ENCODE assay signal across 34 cellular contexts in the genomic region with DNA sequence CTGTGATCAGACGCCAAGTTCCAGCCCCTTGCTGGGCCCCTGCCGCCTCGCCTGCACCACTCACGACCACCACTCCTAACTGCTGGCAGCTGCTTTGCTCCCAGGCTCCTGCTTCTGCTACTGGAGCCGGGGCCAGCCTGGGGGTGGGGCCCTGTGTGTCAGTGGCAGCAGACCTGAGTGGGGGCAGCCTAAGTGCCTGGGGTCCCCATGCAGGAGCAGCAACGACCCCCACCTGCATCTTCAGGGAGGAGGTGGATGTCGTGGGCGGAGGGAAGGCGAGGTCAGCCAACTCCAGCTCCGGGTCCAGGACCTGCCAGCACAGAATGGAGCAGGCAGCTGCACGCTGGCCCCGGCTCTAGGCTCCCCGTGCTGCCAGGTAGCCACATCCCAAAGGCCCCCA. TPM values are rescaled to one million over a fixed set of nuclear protein-coding genes. Genes with fewer than 3 reads are reported as not detected.
"Had no signal": no experiment of that assay in that cellular context is flagged by ENCODE, and none has a peak within 500 bp of the region (broad histone marks: within the 10 kb centered on the region; RNA-seq: fewer than 3 reads in every experiment).

No MANE protein-coding gene starts in this region.

- H2AFZ ChIP-seq: parathyroid adenoma had no signal

- H3K4me3 Mint-ChIP-seq: naive B cell; natural killer cell treated with Interleukin-12 subunit alpha and Interleukin-12 subunit beta and Interleukin-15 and Interleukin-18, amount 100 ng/mL, for 72 hours; nephron progenitor cell; neural crest cell; stimulated activated memory B cell treated with anti-CD40 and anti-IgM and Interleukin-4, amounts not matched to agents 10 μg/mL and 1 μg/mL and 100 μg/mL, for 72 hours; stimulated activated naive CD8-positive, alpha-beta T cell treated with anti-CD3 and anti-CD28 coated beads, Interleukin-15, Interleukin-2, amounts not matched to agents 100 ng/mL and 50 ng/mL, for 24 hours had no signal

- H3K4me2 ChIP-seq: smooth muscle cell had no signal

- H3K27ac Mint-ChIP-seq: natural killer cell treated with Interleukin-12 subunit alpha and Interleukin-12 subunit beta and Interleukin-15 and Interleukin-18, amount 100 ng/mL, for 72 hours; nephron progenitor cell; progenitor cell of endocrine pancreas; stimulated activated memory B cell treated with anti-CD40 and anti-IgM and Interleukin-4, amounts not matched to agents 10 μg/mL and 1 μg/mL and 100 μg/mL, for 72 hours had no signal

- H3K9ac ChIP-seq: parathyroid adenoma had no signal

- H3K4me3 ChIP-seq: ovary, psoas muscle, skin epidermis, smooth muscle cell, spleen, stomach, thoracic aorta, thyroid gland, tibial nerve, upper lobe of left lung, vagina had no signal

- H3K4me1 Mint-ChIP-seq: neural crest cell had no signal

- ATAC-seq: naive thymus-derived CD8-positive, alpha-beta T cell; natural killer cell treated with Interleukin-12 subunit alpha and Interleukin-12 subunit beta and Interleukin-15 and Interleukin-18, amount 100 ng/mL, for 72 hours; psoas muscle; right cardiac atrium; sciatic nerve; stimulated activated memory B cell treated with anti-CD40 and anti-IgM and Interleukin-4, amounts not matched to agents 10 μg/mL and 1 μg/mL and 100 μg/mL, for 72 hours had no signal

- H3K27ac ChIP-seq: ovary, parathyroid adenoma, psoas muscle, skin epidermis, spleen, stomach, thoracic aorta, thyroid gland, tibial nerve, upper lobe of left lung, vagina had no signal

- H3K9me3 Mint-ChIP-seq: naive B cell; naive thymus-derived CD8-positive, alpha-beta T cell; natural killer cell treated with Interleukin-12 subunit alpha and Interleukin-12 subunit beta and Interleukin-15 and Interleukin-18, amount 100 ng/mL, for 72 hours; nephron progenitor cell; neural crest cell; stimulated activated memory B cell treated with anti-CD40 and anti-IgM and Interleukin-4, amounts not matched to agents 10 μg/mL and 1 μg/mL and 100 μg/mL, for 72 hours; stimulated activated naive CD8-positive, alpha-beta T cell treated with anti-CD3 and anti-CD28 coated beads, Interleukin-15, Interleukin-2, amounts not matched to agents 100 ng/mL and 50 ng/mL, for 24 hours had no signal

- H3K27me3 Mint-ChIP-seq: naive B cell; naive thymus-derived CD8-positive, alpha-beta T cell; natural killer cell treated with Interleukin-12 subunit alpha and Interleukin-12 subunit beta and Interleukin-15 and Interleukin-18, amount 100 ng/mL, for 72 hours; progenitor cell of endocrine pancreas; stimulated activated memory B cell treated with anti-CD40 and anti-IgM and Interleukin-4, amounts not matched to agents 10 μg/mL and 1 μg/mL and 100 μg/mL, for 72 hours; stimulated activated naive CD8-positive, alpha-beta T cell treated with anti-CD3 and anti-CD28 coated beads, Interleukin-15, Interleukin-2, amounts not matched to agents 100 ng/mL and 50 ng/mL, for 24 hours had no signal

- H3K27me3 ChIP-seq: ovary, spleen, stomach, thyroid gland, tibial nerve, upper lobe of left lung, vagina had no signal

- DNase-seq: naive B cell; naive thymus-derived CD8-positive, alpha-beta T cell; nephron progenitor cell; occipital lobe; ovary; posterior cingulate gyrus; psoas muscle; right cardiac atrium; spleen; stimulated activated CD4-positive, alpha-beta T cell treated with anti-CD3 and anti-CD28 coated beads, Interleukin-15, amount 100 ng/mL, for 24 hours; stimulated activated CD4-positive, alpha-beta T cell treated with anti-CD3 and anti-CD28 coated beads, Interleukin-2, amount 100 ng/mL, for 24 hours; stimulated activated CD4-positive, alpha-beta T cell treated with anti-CD3 and anti-CD28 coated beads, Interleukin-2, amount 100 ng/mL, for 48 hours; stimulated activated CD4-positive, alpha-beta T cell treated with anti-CD3 and anti-CD28 coated beads, Interleukin-4, amount 100 ng/mL, for 24 hours; stimulated activated naive CD4-positive, alpha-beta T cell treated with Interleukin-2 at 50 U/mL for 16 hours; stomach; thyroid gland; trophoblast cell had no signal

- H3K36me3 Mint-ChIP-seq: natural killer cell treated with Interleukin-12 subunit alpha and Interleukin-12 subunit beta and Interleukin-15 and Interleukin-18, amount 100 ng/mL, for 72 hours had no signal

- H3K36me3 ChIP-seq: ovary had no signal

- H3K9me3 ChIP-seq: ovary, psoas muscle, spleen, stomach, thoracic aorta, thyroid gland, tibial nerve, upper lobe of left lung, vagina had no signal

RNA-seq across cellular contexts. Expression of a gene that starts 15.8 kb away (rescaled TPM):
- total RNA-seq: occipital lobe, subcutaneous adipose tissue, tibial nerve, vagina had no signal

RNA-seq across cellular contexts. Expression of a gene that starts 21.1 kb away (rescaled TPM):
- total RNA-seq: occipital lobe, osteoblast, psoas muscle, right cardiac atrium, sciatic nerve, smooth muscle cell, stomach, subcutaneous adipose tissue, temporal lobe, thoracic aorta, tibial nerve, upper lobe of left lung, ureter, vagina had no signal
- polyA plus RNA-seq: ovary, psoas muscle, right cardiac atrium had no signal
